1 cellular context compared by ENCODE assay signal in the genomic region with DNA sequence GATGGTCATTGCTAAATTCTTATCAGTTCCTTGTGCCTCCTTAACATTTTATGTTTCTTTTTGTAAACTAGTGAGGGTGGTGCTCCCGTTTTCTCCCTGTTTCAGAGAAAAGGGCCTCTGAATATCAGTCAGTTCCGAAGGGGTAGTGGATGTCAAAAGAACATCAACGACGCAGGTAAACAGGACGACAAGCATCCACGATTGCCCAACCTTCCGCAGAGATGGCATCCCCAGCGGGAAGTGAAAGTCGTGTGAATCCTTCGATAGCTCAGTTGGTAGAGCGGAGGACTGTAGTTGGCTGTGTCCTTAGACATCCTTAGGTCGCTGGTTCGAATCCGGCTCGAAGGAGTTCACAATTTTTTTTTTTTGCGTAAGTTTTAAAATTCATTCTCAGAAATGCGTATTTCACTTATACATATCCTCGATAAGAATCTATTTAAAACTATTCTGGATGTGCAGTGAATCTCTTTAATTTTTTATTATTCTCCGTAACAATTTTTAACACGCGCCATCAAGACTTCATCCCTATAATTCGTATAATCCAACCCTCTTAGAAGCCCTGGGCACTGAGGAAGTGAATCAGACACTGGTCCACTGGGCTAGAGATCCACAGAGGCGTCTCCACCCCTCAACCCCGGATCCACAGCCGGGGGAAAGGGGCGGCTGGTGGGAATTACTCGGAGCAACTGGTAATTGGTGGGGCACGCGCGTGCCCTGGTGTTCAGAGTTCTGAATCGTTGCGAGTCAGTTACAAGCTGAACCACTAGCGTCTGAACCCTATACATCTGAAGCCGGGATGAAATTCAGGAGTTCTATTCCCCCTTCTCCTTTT.
TF ChIP-seq lines count a peak whose summit lies in the region.

No MANE protein-coding gene starts in this region.

TF ChIP-seq in HepG2, 621 proteins besides CTCF, POLR2A, EP300 and RAD21 (continued from another document and continues in another):
- no peak for TF ChIP-seq NR2C2 (CRISPR knock-in tag; IDR thresholded peaks at IDR 0.05; ENCODE audit: borderline replicate concordance)
- TF ChIP-seq, protein P1, sequence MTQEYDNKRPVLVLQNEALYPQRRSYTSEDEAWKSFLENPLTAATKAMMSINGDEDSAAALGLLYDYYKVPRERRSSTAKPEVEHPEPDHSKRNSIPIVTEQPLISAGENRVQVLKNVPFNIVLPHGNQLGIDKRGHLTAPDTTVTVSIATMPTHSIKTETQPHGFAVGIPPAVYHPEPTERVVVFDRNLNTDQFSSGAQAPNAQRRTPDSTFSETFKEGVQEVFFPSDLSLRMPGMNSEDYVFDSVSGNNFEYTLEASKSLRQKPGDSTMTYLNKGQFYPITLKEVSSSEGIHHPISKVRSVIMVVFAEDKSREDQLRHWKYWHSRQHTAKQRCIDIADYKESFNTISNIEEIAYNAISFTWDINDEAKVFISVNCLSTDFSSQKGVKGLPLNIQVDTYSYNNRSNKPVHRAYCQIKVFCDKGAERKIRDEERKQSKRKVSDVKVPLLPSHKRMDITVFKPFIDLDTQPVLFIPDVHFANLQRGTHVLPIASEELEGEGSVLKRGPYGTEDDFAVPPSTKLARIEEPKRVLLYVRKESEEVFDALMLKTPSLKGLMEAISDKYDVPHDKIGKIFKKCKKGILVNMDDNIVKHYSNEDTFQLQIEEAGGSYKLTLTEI (CRISPR knock-in tag; conservative IDR thresholded peaks at IDR 0.05) = no peak
- TF ChIP-seq, protein P2, sequence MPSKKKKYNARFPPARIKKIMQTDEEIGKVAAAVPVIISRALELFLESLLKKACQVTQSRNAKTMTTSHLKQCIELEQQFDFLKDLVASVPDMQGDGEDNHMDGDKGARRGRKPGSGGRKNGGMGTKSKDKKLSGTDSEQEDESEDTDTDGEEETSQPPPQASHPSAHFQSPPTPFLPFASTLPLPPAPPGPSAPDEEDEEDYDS (CRISPR knock-in tag; IDR thresholded peaks at IDR 0.05) = peak; percentile 77
- TF ChIP-seq ZNF607 (CRISPR knock-in tag; IDR thresholded peaks at IDR 0.05; ENCODE audit: borderline replicate concordance) = no peak; the same call in 1 of the 2 replicates
- peak; percentile 77 for TF ChIP-seq NFIC (IDR thresholded peaks at IDR 0.05; ENCODE audit: low read length)
- TF ChIP-seq, protein P3, sequence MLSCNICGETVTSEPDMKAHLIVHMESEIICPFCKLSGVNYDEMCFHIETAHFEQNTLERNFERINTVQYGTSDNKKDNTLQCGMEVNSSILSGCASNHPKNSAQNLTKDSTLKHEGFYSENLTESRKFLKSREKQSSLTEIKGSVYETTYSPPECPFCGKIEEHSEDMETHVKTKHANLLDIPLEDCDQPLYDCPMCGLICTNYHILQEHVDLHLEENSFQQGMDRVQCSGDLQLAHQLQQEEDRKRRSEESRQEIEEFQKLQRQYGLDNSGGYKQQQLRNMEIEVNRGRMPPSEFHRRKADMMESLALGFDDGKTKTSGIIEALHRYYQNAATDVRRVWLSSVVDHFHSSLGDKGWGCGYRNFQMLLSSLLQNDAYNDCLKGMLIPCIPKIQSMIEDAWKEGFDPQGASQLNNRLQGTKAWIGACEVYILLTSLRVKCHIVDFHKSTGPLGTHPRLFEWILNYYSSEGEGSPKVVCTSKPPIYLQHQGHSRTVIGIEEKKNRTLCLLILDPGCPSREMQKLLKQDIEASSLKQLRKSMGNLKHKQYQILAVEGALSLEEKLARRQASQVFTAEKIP (CRISPR knock-in tag; IDR thresholded peaks at IDR 0.05; ENCODE audit: borderline replicate concordance) = no peak
- no peak for TF ChIP-seq MAFK (conservative IDR thresholded peaks at IDR 0.05 in 1 of 2, IDR thresholded peaks at IDR 0.05 in 1 of 2; ENCODE audit: low read length in 2 of 2)
- no peak for TF ChIP-seq ZNF343 (CRISPR knock-in tag; IDR thresholded peaks at IDR 0.05)
- no peak for TF ChIP-seq TCF7L2 (IDR thresholded peaks at IDR 0.05; ENCODE audit: low read depth, low read length)
- TF ChIP-seq SPEN (CRISPR knock-in tag; IDR thresholded peaks at IDR 0.05; ENCODE audit: low read depth) = no peak
- peak; percentile 85; the same call in 1 of the 2 replicates for TF ChIP-seq CBFB (CRISPR knock-in tag; IDR thresholded peaks at IDR 0.05)
- TF ChIP-seq, protein P4, sequence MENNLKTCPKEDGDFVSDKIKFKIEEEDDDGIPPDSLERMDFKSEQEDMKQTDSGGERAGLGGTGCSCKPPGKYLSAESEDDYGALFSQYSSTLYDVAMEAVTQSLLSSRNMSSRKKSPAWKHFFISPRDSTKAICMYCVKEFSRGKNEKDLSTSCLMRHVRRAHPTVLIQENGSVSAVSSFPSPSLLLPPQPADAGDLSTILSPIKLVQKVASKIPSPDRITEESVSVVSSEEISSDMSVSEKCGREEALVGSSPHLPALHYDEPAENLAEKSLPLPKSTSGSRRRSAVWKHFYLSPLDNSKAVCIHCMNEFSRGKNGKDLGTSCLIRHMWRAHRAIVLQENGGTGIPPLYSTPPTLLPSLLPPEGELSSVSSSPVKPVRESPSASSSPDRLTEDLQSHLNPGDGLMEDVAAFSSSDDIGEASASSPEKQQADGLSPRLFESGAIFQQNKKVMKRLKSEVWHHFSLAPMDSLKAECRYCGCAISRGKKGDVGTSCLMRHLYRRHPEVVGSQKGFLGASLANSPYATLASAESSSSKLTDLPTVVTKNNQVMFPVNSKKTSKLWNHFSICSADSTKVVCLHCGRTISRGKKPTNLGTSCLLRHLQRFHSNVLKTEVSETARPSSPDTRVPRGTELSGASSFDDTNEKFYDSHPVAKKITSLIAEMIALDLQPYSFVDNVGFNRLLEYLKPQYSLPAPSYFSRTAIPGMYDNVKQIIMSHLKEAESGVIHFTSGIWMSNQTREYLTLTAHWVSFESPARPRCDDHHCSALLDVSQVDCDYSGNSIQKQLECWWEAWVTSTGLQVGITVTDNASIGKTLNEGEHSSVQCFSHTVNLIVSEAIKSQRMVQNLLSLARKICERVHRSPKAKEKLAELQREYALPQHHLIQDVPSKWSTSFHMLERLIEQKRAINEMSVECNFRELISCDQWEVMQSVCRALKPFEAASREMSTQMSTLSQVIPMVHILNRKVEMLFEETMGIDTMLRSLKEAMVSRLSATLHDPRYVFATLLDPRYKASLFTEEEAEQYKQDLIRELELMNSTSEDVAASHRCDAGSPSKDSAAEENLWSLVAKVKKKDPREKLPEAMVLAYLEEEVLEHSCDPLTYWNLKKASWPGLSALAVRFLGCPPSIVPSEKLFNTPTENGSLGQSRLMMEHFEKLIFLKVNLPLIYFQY (CRISPR knock-in tag; IDR thresholded peaks at IDR 0.05; ENCODE audit: borderline replicate concordance) = peak; percentile 72; the same call in 1 of the 2 replicates
- peak; percentile 32; the same call in 1 of the 2 replicates for TF ChIP-seq SALL2 (CRISPR knock-in tag; IDR thresholded peaks at IDR 0.05)
- TF ChIP-seq, protein P5, sequence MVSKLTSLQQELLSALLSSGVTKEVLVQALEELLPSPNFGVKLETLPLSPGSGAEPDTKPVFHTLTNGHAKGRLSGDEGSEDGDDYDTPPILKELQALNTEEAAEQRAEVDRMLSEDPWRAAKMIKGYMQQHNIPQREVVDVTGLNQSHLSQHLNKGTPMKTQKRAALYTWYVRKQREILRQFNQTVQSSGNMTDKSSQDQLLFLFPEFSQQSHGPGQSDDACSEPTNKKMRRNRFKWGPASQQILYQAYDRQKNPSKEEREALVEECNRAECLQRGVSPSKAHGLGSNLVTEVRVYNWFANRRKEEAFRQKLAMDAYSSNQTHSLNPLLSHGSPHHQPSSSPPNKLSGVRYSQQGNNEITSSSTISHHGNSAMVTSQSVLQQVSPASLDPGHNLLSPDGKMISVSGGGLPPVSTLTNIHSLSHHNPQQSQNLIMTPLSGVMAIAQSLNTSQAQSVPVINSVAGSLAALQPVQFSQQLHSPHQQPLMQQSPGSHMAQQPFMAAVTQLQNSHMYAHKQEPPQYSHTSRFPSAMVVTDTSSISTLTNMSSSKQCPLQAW (CRISPR knock-in tag; IDR thresholded peaks at IDR 0.05) = 0 out of 2 replicates have a peak, but pooled peaks have one; percentile 38
- no peak for TF ChIP-seq ZNF563 (CRISPR knock-in tag; IDR thresholded peaks at IDR 0.05)
- TF ChIP-seq, protein P6, sequence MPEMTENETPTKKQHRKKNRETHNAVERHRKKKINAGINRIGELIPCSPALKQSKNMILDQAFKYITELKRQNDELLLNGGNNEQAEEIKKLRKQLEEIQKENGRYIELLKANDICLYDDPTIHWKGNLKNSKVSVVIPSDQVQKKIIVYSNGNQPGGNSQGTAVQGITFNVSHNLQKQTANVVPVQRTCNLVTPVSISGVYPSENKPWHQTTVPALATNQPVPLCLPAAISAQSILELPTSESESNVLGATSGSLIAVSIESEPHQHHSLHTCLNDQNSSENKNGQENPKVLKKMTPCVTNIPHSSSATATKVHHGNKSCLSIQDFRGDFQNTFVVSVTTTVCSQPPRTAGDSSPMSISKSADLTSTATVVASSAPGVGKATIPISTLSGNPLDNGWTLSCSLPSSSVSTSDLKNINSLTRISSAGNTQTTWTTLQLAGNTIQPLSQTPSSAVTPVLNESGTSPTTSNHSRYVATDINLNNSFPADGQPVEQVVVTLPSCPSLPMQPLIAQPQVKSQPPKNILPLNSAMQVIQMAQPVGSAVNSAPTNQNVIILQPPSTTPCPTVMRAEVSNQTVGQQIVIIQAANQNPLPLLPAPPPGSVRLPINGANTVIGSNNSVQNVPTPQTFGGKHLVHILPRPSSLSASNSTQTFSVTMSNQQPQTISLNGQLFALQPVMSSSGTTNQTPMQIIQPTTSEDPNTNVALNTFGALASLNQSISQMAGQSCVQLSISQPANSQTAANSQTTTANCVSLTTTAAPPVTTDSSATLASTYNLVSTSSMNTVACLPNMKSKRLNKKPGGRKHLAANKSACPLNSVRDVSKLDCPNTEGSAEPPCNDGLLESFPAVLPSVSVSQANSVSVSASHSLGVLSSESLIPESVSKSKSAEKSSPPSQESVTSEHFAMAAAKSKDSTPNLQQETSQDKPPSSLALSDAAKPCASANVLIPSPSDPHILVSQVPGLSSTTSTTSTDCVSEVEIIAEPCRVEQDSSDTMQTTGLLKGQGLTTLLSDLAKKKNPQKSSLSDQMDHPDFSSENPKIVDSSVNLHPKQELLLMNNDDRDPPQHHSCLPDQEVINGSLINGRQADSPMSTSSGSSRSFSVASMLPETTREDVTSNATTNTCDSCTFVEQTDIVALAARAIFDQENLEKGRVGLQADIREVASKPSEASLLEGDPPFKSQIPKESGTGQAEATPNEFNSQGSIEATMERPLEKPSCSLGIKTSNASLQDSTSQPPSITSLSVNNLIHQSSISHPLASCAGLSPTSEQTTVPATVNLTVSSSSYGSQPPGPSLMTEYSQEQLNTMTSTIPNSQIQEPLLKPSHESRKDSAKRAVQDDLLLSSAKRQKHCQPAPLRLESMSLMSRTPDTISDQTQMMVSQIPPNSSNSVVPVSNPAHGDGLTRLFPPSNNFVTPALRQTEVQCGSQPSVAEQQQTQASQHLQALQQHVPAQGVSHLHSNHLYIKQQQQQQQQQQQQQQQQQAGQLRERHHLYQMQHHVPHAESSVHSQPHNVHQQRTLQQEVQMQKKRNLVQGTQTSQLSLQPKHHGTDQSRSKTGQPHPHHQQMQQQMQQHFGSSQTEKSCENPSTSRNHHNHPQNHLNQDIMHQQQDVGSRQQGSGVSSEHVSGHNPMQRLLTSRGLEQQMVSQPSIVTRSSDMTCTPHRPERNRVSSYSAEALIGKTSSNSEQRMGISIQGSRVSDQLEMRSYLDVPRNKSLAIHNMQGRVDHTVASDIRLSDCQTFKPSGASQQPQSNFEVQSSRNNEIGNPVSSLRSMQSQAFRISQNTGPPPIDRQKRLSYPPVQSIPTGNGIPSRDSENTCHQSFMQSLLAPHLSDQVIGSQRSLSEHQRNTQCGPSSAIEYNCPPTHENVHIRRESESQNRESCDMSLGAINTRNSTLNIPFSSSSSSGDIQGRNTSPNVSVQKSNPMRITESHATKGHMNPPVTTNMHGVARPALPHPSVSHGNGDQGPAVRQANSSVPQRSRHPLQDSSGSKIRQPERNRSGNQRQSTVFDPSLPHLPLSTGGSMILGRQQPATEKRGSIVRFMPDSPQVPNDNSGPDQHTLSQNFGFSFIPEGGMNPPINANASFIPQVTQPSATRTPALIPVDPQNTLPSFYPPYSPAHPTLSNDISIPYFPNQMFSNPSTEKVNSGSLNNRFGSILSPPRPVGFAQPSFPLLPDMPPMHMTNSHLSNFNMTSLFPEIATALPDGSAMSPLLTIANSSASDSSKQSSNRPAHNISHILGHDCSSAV (CRISPR knock-in tag; IDR thresholded peaks at IDR 0.05; ENCODE audit: borderline replicate concordance) = no peak
- TF ChIP-seq ZNF329 (CRISPR knock-in tag; IDR thresholded peaks at IDR 0.05; ENCODE audit: low read depth) = no peak
- peak; percentile 36; the same call in 1 of the 2 replicates for TF ChIP-seq MED13 (CRISPR knock-in tag; IDR thresholded peaks at IDR 0.05)
- TF ChIP-seq, protein P7, sequence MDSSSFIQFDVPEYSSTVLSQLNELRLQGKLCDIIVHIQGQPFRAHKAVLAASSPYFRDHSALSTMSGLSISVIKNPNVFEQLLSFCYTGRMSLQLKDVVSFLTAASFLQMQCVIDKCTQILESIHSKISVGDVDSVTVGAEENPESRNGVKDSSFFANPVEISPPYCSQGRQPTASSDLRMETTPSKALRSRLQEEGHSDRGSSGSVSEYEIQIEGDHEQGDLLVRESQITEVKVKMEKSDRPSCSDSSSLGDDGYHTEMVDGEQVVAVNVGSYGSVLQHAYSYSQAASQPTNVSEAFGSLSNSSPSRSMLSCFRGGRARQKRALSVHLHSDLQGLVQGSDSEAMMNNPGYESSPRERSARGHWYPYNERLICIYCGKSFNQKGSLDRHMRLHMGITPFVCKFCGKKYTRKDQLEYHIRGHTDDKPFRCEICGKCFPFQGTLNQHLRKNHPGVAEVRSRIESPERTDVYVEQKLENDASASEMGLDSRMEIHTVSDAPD (CRISPR knock-in tag; IDR thresholded peaks at IDR 0.05) = no peak
- TF ChIP-seq, protein P8, sequence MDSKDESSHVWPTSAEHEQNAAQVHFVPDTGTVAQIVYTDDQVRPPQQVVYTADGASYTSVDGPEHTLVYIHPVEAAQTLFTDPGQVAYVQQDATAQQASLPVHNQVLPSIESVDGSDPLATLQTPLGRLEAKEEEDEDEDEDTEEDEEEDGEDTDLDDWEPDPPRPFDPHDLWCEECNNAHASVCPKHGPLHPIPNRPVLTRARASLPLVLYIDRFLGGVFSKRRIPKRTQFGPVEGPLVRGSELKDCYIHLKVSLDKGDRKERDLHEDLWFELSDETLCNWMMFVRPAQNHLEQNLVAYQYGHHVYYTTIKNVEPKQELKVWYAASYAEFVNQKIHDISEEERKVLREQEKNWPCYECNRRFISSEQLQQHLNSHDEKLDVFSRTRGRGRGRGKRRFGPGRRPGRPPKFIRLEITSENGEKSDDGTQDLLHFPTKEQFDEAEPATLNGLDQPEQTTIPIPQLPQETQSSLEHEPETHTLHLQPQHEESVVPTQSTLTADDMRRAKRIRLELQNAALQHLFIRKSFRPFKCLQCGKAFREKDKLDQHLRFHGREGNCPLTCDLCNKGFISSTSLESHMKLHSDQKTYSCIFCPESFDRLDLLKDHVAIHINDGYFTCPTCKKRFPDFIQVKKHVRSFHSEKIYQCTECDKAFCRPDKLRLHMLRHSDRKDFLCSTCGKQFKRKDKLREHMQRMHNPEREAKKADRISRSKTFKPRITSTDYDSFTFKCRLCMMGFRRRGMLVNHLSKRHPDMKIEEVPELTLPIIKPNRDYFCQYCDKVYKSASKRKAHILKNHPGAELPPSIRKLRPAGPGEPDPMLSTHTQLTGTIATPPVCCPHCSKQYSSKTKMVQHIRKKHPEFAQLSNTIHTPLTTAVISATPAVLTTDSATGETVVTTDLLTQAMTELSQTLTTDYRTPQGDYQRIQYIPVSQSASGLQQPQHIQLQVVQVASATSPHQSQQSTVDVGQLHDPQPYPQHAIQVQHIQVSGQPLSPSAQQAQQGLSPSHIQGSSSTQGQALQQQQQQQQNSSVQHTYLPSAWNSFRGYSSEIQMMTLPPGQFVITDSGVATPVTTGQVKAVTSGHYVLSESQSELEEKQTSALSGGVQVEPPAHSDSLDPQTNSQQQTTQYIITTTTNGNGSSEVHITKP (CRISPR knock-in tag; IDR thresholded peaks at IDR 0.05; ENCODE audit: low read depth) = peak; percentile 81; the same call in 1 of the 2 replicates
- TF ChIP-seq BRD4 (CRISPR knock-in tag; IDR thresholded peaks at IDR 0.05) = no peak
- TF ChIP-seq TRIM24 (CRISPR knock-in tag; IDR thresholded peaks at IDR 0.05) = no peak
- TF ChIP-seq ZNF33A (CRISPR knock-in tag; IDR thresholded peaks at IDR 0.05; ENCODE audit: borderline replicate concordance) = 0 out of 2 replicates have a peak, but pooled peaks have one; percentile 13
- TF ChIP-seq ZNF572 (CRISPR knock-in tag; IDR thresholded peaks at IDR 0.05) = no peak
- peak; percentile 75 for TF ChIP-seq FOSL2 (CRISPR knock-in tag; IDR thresholded peaks at IDR 0.05)
